22 cellular contexts compared by ENCODE assay signal in the genomic region with DNA sequence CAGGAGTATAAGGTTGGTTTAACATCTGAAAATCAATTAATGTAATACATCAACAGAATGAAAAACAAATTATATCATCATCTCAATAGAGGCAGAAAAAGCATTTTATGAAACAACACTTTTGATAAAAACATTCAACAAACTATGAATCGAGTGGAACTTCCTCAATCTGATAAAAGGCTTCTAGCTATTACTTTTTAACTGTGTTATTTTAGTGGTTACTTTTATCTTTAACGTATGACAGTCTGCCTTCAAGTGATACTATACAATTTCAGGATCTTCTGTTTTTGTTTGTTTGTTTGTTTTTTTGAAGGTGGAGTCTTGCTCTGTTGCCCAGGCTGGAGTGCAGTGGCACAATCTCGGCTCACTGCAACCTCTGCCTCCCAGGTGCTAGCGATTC.
"Had no signal": no experiment of that assay in that cellular context is flagged by ENCODE, and none has a peak within 500 bp of the region (broad histone marks: within the 10 kb centered on the region; RNA-seq: fewer than 3 reads in every experiment).

No MANE protein-coding gene starts in this region.

- H3K36me3 ChIP-seq: brain microvascular endothelial cell, right lobe of liver, vagina had no signal

- DNase-seq: activated CD4-positive, alpha-beta T cell treated with anti-CD3 and anti-CD28 coated beads for 1 hour; activated effector memory CD4-positive, alpha-beta T cell treated with anti-CD3 and anti-CD28 coated beads, Interleukin-2, amount 50 U/mL, for 16 hours; activated naive CD4-positive, alpha-beta T cell treated with anti-CD3 and anti-CD28 coated beads, Interleukin-2, amount 50 U/mL, for 16 hours; activated T-cell treated with anti-CD3 and anti-CD28 coated beads, Interleukin-2, amount 50 U/mL, for 72 hours; aorta; brain microvascular endothelial cell; central memory CD4-positive, alpha-beta T cell; erythroblast; hypothalamus; kidney; left lung; midbrain; right lobe of liver; small intestine; stimulated activated CD4-positive, alpha-beta T cell treated with anti-CD3 and anti-CD28 coated beads, Interleukin-15, amount 100 ng/mL, for 24 hours; stimulated activated CD4-positive, alpha-beta T cell treated with anti-CD3 and anti-CD28 coated beads, Interleukin-2, amount 100 ng/mL, for 48 hours; stomach; T1000; trophoblast cell had no signal

- ATAC-seq: activated T-cell treated with anti-CD3 and anti-CD28 coated beads, Interleukin-2, amount 50 U/mL, for 72 hours; left lung; right lobe of liver had no signal

- H3K27ac ChIP-seq: brain microvascular endothelial cell, coronary artery, left lung, right lobe of liver, stomach, vagina, VCaP had no signal

- H3K4me3 Mint-ChIP-seq: activated T-cell treated with anti-CD3 and anti-CD28 coated beads, Interleukin-2, amount 50 U/mL, for 72 hours had no signal

- H3K9me3 ChIP-seq: right lobe of liver, stomach, vagina had no signal

- H3K27ac Mint-ChIP-seq: activated T-cell treated with anti-CD3 and anti-CD28 coated beads, Interleukin-2, amount 50 U/mL, for 72 hours had no signal

- H3K4me3 ChIP-seq: coronary artery, left lung, right lobe of liver, stomach, vagina had no signal
